ENCODE assay signal across 8 cellular contexts in the genomic region with DNA sequence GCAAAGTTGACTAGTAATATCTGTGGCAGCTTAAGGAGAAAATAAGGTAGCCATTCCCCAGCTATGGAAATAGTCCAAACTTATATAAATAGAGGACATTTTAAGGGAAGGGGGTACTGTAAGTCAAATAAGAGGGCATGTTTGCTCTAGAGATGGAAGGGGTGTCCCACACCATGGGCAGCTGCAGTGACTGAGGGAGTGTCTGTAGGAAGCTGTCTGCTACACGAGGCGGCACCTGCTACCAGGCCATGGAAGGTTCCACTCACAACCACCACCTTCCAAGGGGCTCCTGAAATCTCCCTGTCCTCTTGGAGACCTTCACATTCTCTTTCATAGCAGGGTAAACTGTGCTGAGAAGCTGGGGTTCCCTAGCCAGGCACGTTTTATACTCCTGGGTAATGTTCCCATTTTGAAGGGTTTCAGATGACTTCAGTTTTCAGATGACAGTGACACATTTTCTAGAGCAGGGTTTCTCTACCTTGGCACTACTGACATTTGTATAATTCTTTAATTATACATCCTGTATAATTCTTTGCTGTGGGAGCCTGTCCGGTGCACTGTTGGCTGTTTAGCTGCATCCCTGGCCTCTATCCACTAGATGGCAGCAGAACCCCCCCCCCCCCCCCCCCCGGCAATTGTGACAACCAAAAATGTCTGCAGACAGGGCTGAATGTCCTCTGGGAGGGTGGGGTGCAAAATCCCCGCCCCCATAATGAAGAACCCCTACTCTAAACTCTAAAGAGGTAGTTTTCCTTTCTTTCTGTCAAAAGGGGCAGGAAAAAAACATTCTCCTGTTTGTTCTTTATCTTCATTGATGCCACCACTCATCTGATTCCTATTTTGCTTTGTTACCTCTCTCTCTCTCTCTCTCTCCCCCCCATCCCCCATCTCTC. TPM values are rescaled to one million over a fixed set of nuclear protein-coding genes. Genes with fewer than 3 reads are reported as not detected.
DNase-seq lines count a peak whose midpoint lies in the region; ATAC-seq and TF ChIP-seq lines count a peak whose summit lies in the region.

No MANE protein-coding gene starts in this region.

- H3K18ac ChIP-seq in mesendoderm (ENCODE audit: low read length) = no peak overlapping the region

- H3K79me2 ChIP-seq in mesendoderm (ENCODE audit: control insufficient read depth, insufficient read depth, low read length) = no peaks in the 10 kb centered on the region

- H3K4me1 ChIP-seq in body of pancreas = no peaks in the 10 kb centered on the region
- H3K4me1 ChIP-seq in uterus = no peaks in the 10 kb centered on the region
- H3K4me1 ChIP-seq in mesendoderm (ENCODE audit: control insufficient read depth, low read depth, low read length) = no peaks in the 10 kb centered on the region

- no peak overlapping the region for H3K23ac ChIP-seq in mesendoderm (ENCODE audit: low read length)

- TF ChIP-seq CTCF in body of pancreas (IDR thresholded peaks at IDR 0.05) (peak; percentile 22 to 61 (median 32)), uterus (IDR thresholded peaks at IDR 0.05) (peak in 3 of 4 experiments; percentile 39 to 74 (median 63))

- H2BK120ac ChIP-seq in mesendoderm (ENCODE audit: low read depth, low read length) = no peak overlapping the region

- no peak overlapping the region for H2BK15ac ChIP-seq in mesendoderm (replicated peaks; ENCODE audit: low read depth)

- no peak overlapping the region for H4K8ac ChIP-seq in mesendoderm (ENCODE audit: low read depth, low read length)

- intact Hi-C loops in Right ventricle myocardium inferior (cut with DNase I) = loop anchor here (2.0 to 5.0 kb wide), 2 partner anchors 37 to 90 kb away; partner anchors contain the start of gene PPFIBP1
- intact Hi-C loops in cardiac septum (cut with DNase I) = loop anchor here (2.0 to 5.0 kb wide), 3 partner anchors 87 to 218 kb away; partner anchors contain the start of gene PPFIBP1
- intact Hi-C loops in body of pancreas (cut with DNase I) = loop anchor here (5.0 kb wide), 1 partner anchor 217 kb away; no protein-coding TSS in a partner anchor
- intact Hi-C loops in uterus (cut with DNase I; ENCODE audit: low total_unique reads) = loop anchor here (10.0 kb wide), 1 partner anchor 220 kb away; no protein-coding TSS in a partner anchor

- no peaks in the 10 kb centered on the region for H3K9me3 ChIP-seq in body of pancreas
- H3K9me3 ChIP-seq in uterus = no peaks in the 10 kb centered on the region

- H3K79me1 ChIP-seq in mesendoderm (ENCODE audit: low read length) = no peaks in the 10 kb centered on the region

- H3K4ac ChIP-seq in mesendoderm (ENCODE audit: low read depth, low read length) = no peak overlapping the region

- ATAC-seq in Right ventricle myocardium inferior (peak; percentile 47), body of pancreas (peak; percentile 66), left lobe of liver (peak; percentile 89), GM18909 (IDR thresholded peaks at IDR 0.05; ENCODE audit: poor library complexity, unreplicated experiment) (no peak)

- no peaks in the 10 kb centered on the region for H3K27me3 ChIP-seq in body of pancreas
- H3K27me3 ChIP-seq in uterus = no peaks in the 10 kb centered on the region
- H3K27me3 ChIP-seq in mesendoderm (ENCODE audit: insufficient read depth, low read length, poor library complexity) = no peaks in the 10 kb centered on the region

- no peak overlapping the region for H2AK5ac ChIP-seq in mesendoderm (ENCODE audit: low read length)

- DNase-seq in Right ventricle myocardium inferior (ENCODE audit: missing footprints) = no peak
- no peak for DNase-seq in cardiac septum (ENCODE audit: low spot score)
- peak; percentile 21 for DNase-seq in NCI-H2196 treated with DMSO at 0.1 percent for 48 hours (lab: John Stamatoyannopoulos, UW; ENCODE audit: unreplicated experiment)
- DNase-seq in body of pancreas = peak in 3 of 4 donors; percentile 14 to 21 (median 17)
- no peak for DNase-seq in left lobe of liver (ENCODE audit: low spot score)
- DNase-seq in uterus = no peak
- no peak for DNase-seq in mesendoderm

- no peak overlapping the region for H3K56ac ChIP-seq in mesendoderm (ENCODE audit: low read length)

- no peak overlapping the region for H3K4me2 ChIP-seq in mesendoderm (ENCODE audit: low read length)

- TF ChIP-seq POLR2A in body of pancreas (IDR thresholded peaks at IDR 0.05) (no peak), uterus (IDR thresholded peaks at IDR 0.05) (no peak)

- 40 to 50% methylated on average over 5 of the region's 6 CpGs for WGBS in body of pancreas, 2 donors
- no CpG with 5 or more reads among the region's 6 CpGs for WGBS in mesendoderm (ENCODE audit: extremely low coverage, insufficient coverage, low lambda C conversion rate)

- H3K27ac ChIP-seq in body of pancreas (no peak overlapping the region), uterus (no peak overlapping the region), mesendoderm (ENCODE audit: low read depth, low read length) (no peak overlapping the region)

- H4K5ac ChIP-seq in mesendoderm (ENCODE audit: low read length) = no peak overlapping the region

- no peak overlapping the region for H3K4me3 ChIP-seq in body of pancreas
- H3K4me3 ChIP-seq in uterus = no peak overlapping the region
- H3K4me3 ChIP-seq in mesendoderm (ENCODE audit: low read length) = no peak overlapping the region

- H3K36me3 ChIP-seq in body of pancreas (replicated peaks in 1 of 2; ENCODE audit: insufficient read depth in 1 of 2, low read depth in 2 of 2) (no peaks in the 10 kb centered on the region), uterus (no peaks in the 10 kb centered on the region), mesendoderm (ENCODE audit: control insufficient read depth, insufficient read depth, low read length) (no peaks in the 10 kb centered on the region)

- H2BK5ac ChIP-seq in mesendoderm (ENCODE audit: low read length) = no peak overlapping the region

- H3K9ac ChIP-seq in mesendoderm (ENCODE audit: low read length) = no peak overlapping the region

RNA-seq across cellular contexts. Expression of gene SMCO2, which starts 11.6 kb away (rescaled TPM):
- total RNA-seq in Right ventricle myocardium inferior (not detected), cardiac septum (0.38 TPM), body of pancreas (not detected), left lobe of liver (not detected), uterus (not detected)
- polyA plus RNA-seq in mesendoderm (2013, experiment 1 of 2) = 0.56 TPM
- polyA plus RNA-seq in mesendoderm (2013, experiment 2 of 2) = 0.31 TPM

Comparison
In these comparisons a context has a peak if more than half of its experiments do, and no peak if none do; other contexts are left out.
1. DNase-seq: peak in NCI-H2196 treated with DMSO at 0.1 percent for 48 hours (single experiment) and body of pancreas (3 of 4); none in Right ventricle myocardium inferior (single experiment), cardiac septum (single experiment), left lobe of liver (single experiment), uterus (0 of 2) and mesendoderm (single experiment).